In genomic region chr3:76345878-76346277, GRCh38 we compare ENCODE assay signal across 15 cellular contexts.
A peak's percentile ranks its signal among the peaks of the same experiment; 100 is the strongest.
DNase-seq lines count a peak whose midpoint lies in the region; ATAC-seq and TF ChIP-seq lines count a peak whose summit lies in the region.
"Had no signal": no experiment of that assay in that cellular context is flagged by ENCODE, and none has a peak within 500 bp of the region (broad histone marks: within the 10 kb centered on the region; RNA-seq: fewer than 3 reads in every experiment).

No MANE protein-coding gene starts in this region.

- peak overlapping the region; percentile 45 for H3K27ac Mint-ChIP-seq in glutamatergic neuron (ENCODE audit: unreplicated experiment)
- no peak overlapping the region for H3K27ac Mint-ChIP-seq in CD8-positive, alpha-beta T cell
- H3K27ac Mint-ChIP-seq: CD4-positive, alpha-beta memory T cell had no signal

- H3K36me3 ChIP-seq in HAP-1 (replicated peaks), result no peaks in the 10 kb centered on the region
- H3K36me3 ChIP-seq in WERI-Rb-1, result no peaks in the 10 kb centered on the region
- no peaks in the 10 kb centered on the region for H3K36me3 ChIP-seq in neuronal stem cell (replicated peaks in 1 of 2; ENCODE audit: control insufficient read depth in 2 of 2, insufficient read depth in 2 of 2, low read length in 2 of 2)
- no peaks in the 10 kb centered on the region for H3K36me3 ChIP-seq in CD8-positive, alpha-beta T cell (ENCODE audit: insufficient read depth, low read length)
- H3K36me3 ChIP-seq: BE2C had no signal

- H3K27ac ChIP-seq in WERI-Rb-1 (no peak overlapping the region), neuronal stem cell (replicated peaks; ENCODE audit: low read length) (no peak overlapping the region)
- H3K27ac ChIP-seq in CD8-positive, alpha-beta T cell (ENCODE audit: low read depth, low read length), result no peak overlapping the region
- H3K27ac ChIP-seq: A549, C4-2B had no signal

- no peak overlapping the region for H3K4ac ChIP-seq in neuronal stem cell (ENCODE audit: low read length)

- no CpG with 5 or more reads among the region's 2 CpGs for WGBS in neuronal stem cell (ENCODE audit: extremely low coverage in 2 of 2, insufficient read length in 2 of 2, insufficient replicate concordance in 1 of 2), 2 donors

- H2BK12ac ChIP-seq in neuronal stem cell (ENCODE audit: low read length), result no peak overlapping the region

- no peak overlapping the region for H3K14ac ChIP-seq in neuronal stem cell (ENCODE audit: low read length)

- CTCF ChIA-PET in CD8-positive, alpha-beta T cell (lab: Charles Lee), result no interaction called here

- in situ Hi-C loops in HAP-1 (cut with MboI; ENCODE audit: low sequenced_read_pairs), result no loop called here

- no peak overlapping the region for H3K4me3 Mint-ChIP-seq in glutamatergic neuron (ENCODE audit: unreplicated experiment)
- no peak overlapping the region for H3K4me3 Mint-ChIP-seq in CD8-positive, alpha-beta T cell
- H3K4me3 Mint-ChIP-seq: CD4-positive, alpha-beta memory T cell had no signal

- H3K4me2 ChIP-seq in neuronal stem cell (ENCODE audit: insufficient read depth, low read length, poor library complexity, severe bottlenecking), result no peak overlapping the region
- H3K4me2 ChIP-seq: A549 had no signal

- no peak overlapping the region for H3K9ac ChIP-seq in neuronal stem cell (ENCODE audit: low read depth, low read length, poor library complexity)

- H2BK5ac ChIP-seq in neuronal stem cell (ENCODE audit: low read length), result no peak overlapping the region

- intact Hi-C loops in CD8-positive, alpha-beta T cell (cut with DNase I, micrococcal nuclease), result no loop called here

- DNase-seq in HAP-1 (ENCODE audit: low spot score in 2 of 2) (peak; percentile 43), WERI-Rb-1 (peak; percentile 11), glutamatergic neuron (no peak), neuronal stem cell (ENCODE audit: low spot score) (no peak), GM10266 (ENCODE audit: extremely low spot score) (no peak), T-helper 2 cell (no peak)
- DNase-seq in CD8-positive, alpha-beta T cell, result no peak
- DNase-seq: BE2C; Caco-2; CD4-positive, alpha-beta memory T cell; DND-41; GDM1; IMR-90 had no signal

- TF ChIP-seq CTCF in WERI-Rb-1 (IDR thresholded peaks at IDR 0.05; ENCODE audit: low read depth, low read length), result no peak
- no peak for TF ChIP-seq CTCF in glutamatergic neuron (IDR thresholded peaks at IDR 0.05; ENCODE audit: partially characterized antibody, unreplicated experiment)
- no peak for TF ChIP-seq CTCF in GM10266 (IDR thresholded peaks at IDR 0.05; ENCODE audit: control insufficient read depth, insufficient read depth, low read depth, missing control alignments)
- no peak for TF ChIP-seq CTCF in CD8-positive, alpha-beta T cell (IDR thresholded peaks at IDR 0.05)

- H3K27me3 ChIP-seq in HAP-1 (ENCODE audit: low read depth), result no peaks in the 10 kb centered on the region
- H3K27me3 ChIP-seq in WERI-Rb-1 (ENCODE audit: insufficient read depth, low read depth, severe bottlenecking), result no peaks in the 10 kb centered on the region
- no peaks in the 10 kb centered on the region for H3K27me3 ChIP-seq in neuronal stem cell (ENCODE audit: control insufficient read depth in 3 of 3, insufficient read depth in 3 of 3, low read depth in 1 of 3, low read length in 3 of 3)
- no peaks in the 10 kb centered on the region for H3K27me3 ChIP-seq in CD8-positive, alpha-beta T cell (ENCODE audit: insufficient read depth, low read length)
- H3K27me3 ChIP-seq: BE2C had no signal

- H2AFZ ChIP-seq in neuronal stem cell (ENCODE audit: low read length), result peak overlapping the region; percentile 51

- H2AK5ac ChIP-seq in neuronal stem cell (ENCODE audit: low read depth, low read length), result no peak overlapping the region

- ATAC-seq in CD8-positive, alpha-beta T cell, result no peak
- ATAC-seq: A549 had no signal

- H3K4me1 ChIP-seq in HAP-1 (peaks cover 3% of the 10 kb centered on the region; the same call in 1 of the 2 replicates), neuronal stem cell (ENCODE audit: control insufficient read depth in 2 of 2, insufficient read depth in 1 of 2, low read depth in 1 of 2, low read length in 2 of 2) (no peaks in the 10 kb centered on the region)
- H3K4me1 ChIP-seq in CD8-positive, alpha-beta T cell (ENCODE audit: insufficient read depth, low read length), result no peaks in the 10 kb centered on the region
- H3K4me1 ChIP-seq: A549, BE2C had no signal

- no peak overlapping the region for H2BK15ac ChIP-seq in neuronal stem cell (ENCODE audit: low read length)

- no peak overlapping the region for H2BK120ac ChIP-seq in neuronal stem cell (ENCODE audit: low read depth, low read length)

- H4K91ac ChIP-seq in neuronal stem cell (ENCODE audit: low read depth, low read length, poor library complexity), result no peak overlapping the region

- no peaks in the 10 kb centered on the region for H3K9me3 Mint-ChIP-seq in glutamatergic neuron (ENCODE audit: unreplicated experiment)
- peaks cover 23% of the 10 kb centered on the region for H3K9me3 Mint-ChIP-seq in CD8-positive, alpha-beta T cell

- H3K23ac ChIP-seq in neuronal stem cell (ENCODE audit: low read depth, low read length, poor library complexity), result no peak overlapping the region

- peaks cover 4% of the 10 kb centered on the region for H3K4me1 Mint-ChIP-seq in glutamatergic neuron (ENCODE audit: low read depth, unreplicated experiment)
- no peaks in the 10 kb centered on the region for H3K4me1 Mint-ChIP-seq in CD8-positive, alpha-beta T cell (ENCODE audit: low read depth)
- H3K4me1 Mint-ChIP-seq: CD4-positive, alpha-beta memory T cell had no signal

- H3K27me3 Mint-ChIP-seq in glutamatergic neuron (ENCODE audit: unreplicated experiment), result peaks cover 2% of the 10 kb centered on the region
- no peaks in the 10 kb centered on the region for H3K27me3 Mint-ChIP-seq in CD8-positive, alpha-beta T cell (ENCODE audit: low read depth)
- H3K27me3 Mint-ChIP-seq: CD4-positive, alpha-beta memory T cell had no signal

- H3K4me3 ChIP-seq in HAP-1 (no peak overlapping the region), WERI-Rb-1 (ENCODE audit: low read depth, low read length) (no peak overlapping the region), neuronal stem cell (ENCODE audit: low read length in 2 of 2) (no peak overlapping the region)
- no peak overlapping the region for H3K4me3 ChIP-seq in CD8-positive, alpha-beta T cell (ENCODE audit: low read depth, low read length)
- H3K4me3 ChIP-seq: A549 had no signal

- no peak overlapping the region for H4K8ac ChIP-seq in neuronal stem cell (ENCODE audit: low read depth, low read length)

- no peak overlapping the region for H3K18ac ChIP-seq in neuronal stem cell (ENCODE audit: low read length)

- H3K36me3 Mint-ChIP-seq in glutamatergic neuron (ENCODE audit: unreplicated experiment), result no peaks in the 10 kb centered on the region
- H3K36me3 Mint-ChIP-seq in CD8-positive, alpha-beta T cell, result no peaks in the 10 kb centered on the region
- H3K36me3 Mint-ChIP-seq: CD4-positive, alpha-beta memory T cell had no signal

- no peaks in the 10 kb centered on the region for H3K79me1 ChIP-seq in neuronal stem cell (ENCODE audit: low read depth, low read length)

- H3K9me3 ChIP-seq in HAP-1, result no peaks in the 10 kb centered on the region
- H3K9me3 ChIP-seq in WERI-Rb-1 (ENCODE audit: severe bottlenecking), result no peaks in the 10 kb centered on the region
- H3K9me3 ChIP-seq in neuronal stem cell (replicated peaks in 1 of 2; ENCODE audit: control insufficient read depth in 2 of 2, insufficient read depth in 1 of 2, low read depth in 1 of 2, low read length in 2 of 2), result no peaks in the 10 kb centered on the region
- no peaks in the 10 kb centered on the region for H3K9me3 ChIP-seq in CD8-positive, alpha-beta T cell (ENCODE audit: low read length)
- H3K9me3 ChIP-seq: BE2C, Caco-2 had no signal

- POLR2A ChIA-PET in CD8-positive, alpha-beta T cell (lab: Charles Lee), result no interaction called here

Comparison
In these comparisons a context has a peak if more than half of its experiments do, and no peak if none do; other contexts are left out.
1. DNase-seq: peak in HAP-1 (2 of 2) and WERI-Rb-1 (single experiment); none in glutamatergic neuron (single experiment), neuronal stem cell (single experiment), GM10266 (single experiment), T-helper 2 cell (0 of 5) and CD8-positive, alpha-beta T cell (0 of 7).